In the genomic region with DNA sequence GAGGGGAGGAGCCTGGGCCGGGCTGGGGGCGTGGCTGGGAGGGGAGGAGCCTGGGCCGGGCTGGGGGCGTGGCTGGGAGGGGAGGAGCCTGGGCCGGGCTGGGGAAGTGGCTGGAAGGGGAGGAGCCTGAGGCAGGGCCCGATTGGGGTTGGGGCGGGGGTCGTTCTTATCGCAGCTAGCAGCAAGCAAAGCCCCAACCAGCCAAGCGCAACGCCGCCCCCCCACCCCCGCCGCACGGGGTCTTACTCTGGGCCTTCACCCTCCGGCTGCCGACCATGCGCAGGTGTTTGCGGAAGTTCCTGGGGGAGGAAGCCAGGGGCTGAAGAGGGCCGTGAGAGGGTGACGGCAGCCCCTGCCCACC, we compare ENCODE assay signal across 8 cellular contexts. TPM values are rescaled to one million over a fixed set of nuclear protein-coding genes. Genes with fewer than 3 reads are reported as not detected.
DNase-seq lines count a peak whose midpoint lies in the region; ATAC-seq, FAIRE-seq and TF ChIP-seq lines count a peak whose summit lies in the region.

No MANE protein-coding gene starts in this region.

- H3K4me1 ChIP-seq in effector memory CD4-positive, alpha-beta T cell (ENCODE audit: control insufficient read depth, insufficient read depth, low read length, poor library complexity, severe bottlenecking): peaks cover 53% of the 10 kb centered on the region
- H3K4me1 ChIP-seq in mononuclear cell (ENCODE audit: insufficient read depth, low read length) (peaks cover 47% of the 10 kb centered on the region), upper lobe of right lung (peaks cover 15% of the 10 kb centered on the region)

- H3K27ac ChIP-seq in SK-N-MC (no peak overlapping the region), upper lobe of right lung (peak overlapping the region; percentile 74)
- H3K27ac ChIP-seq in effector memory CD4-positive, alpha-beta T cell (ENCODE audit: insufficient read depth, low read length, poor library complexity, severe bottlenecking): peak overlapping the region; percentile 13

- TF ChIP-seq CTCF in upper lobe of right lung (IDR thresholded peaks at IDR 0.05): no peak

- no peaks in the 10 kb centered on the region for H3K27me3 ChIP-seq in effector memory CD4-positive, alpha-beta T cell (replicated peaks; ENCODE audit: control insufficient read depth, insufficient read depth, low read length, poor library complexity, severe bottlenecking)
- H3K27me3 ChIP-seq in mononuclear cell (ENCODE audit: insufficient read depth, low read length): no peaks in the 10 kb centered on the region
- no peaks in the 10 kb centered on the region for H3K27me3 ChIP-seq in upper lobe of right lung

- ATAC-seq in upper lobe of right lung (peak; percentile 52), GM18520 (IDR thresholded peaks at IDR 0.05; ENCODE audit: unreplicated experiment) (no peak), GM21825 (IDR thresholded peaks at IDR 0.05; ENCODE audit: unreplicated experiment) (no peak)

- H3K9ac ChIP-seq in SK-N-MC (ENCODE audit: insufficient read length): no peak overlapping the region

- DNase-seq in GM12891 (ENCODE audit: insufficient read length, low spot score): peak; percentile 72
- DNase-seq in SK-N-MC (ENCODE audit: low read depth, low spot score): no peak
- DNase-seq in effector memory CD4-positive, alpha-beta T cell: peak in 1 of 3 donors; percentile 38
- DNase-seq in upper lobe of right lung: peak; percentile 88
- no peak for DNase-seq in medulla oblongata (ENCODE audit: extremely low spot score)

- TF ChIP-seq POLR2A in GM12891 (IDR thresholded peaks at IDR 0.05; ENCODE audit: low read depth, low read length): no peak

- no peak for FAIRE-seq in GM12891 (lab: Jason Lieb, UNC)

- H3K9me3 ChIP-seq in SK-N-MC (ENCODE audit: low read depth, low read length) (no peaks in the 10 kb centered on the region), mononuclear cell (ENCODE audit: low read depth, low read length) (no peaks in the 10 kb centered on the region), upper lobe of right lung (no peaks in the 10 kb centered on the region)
- no peaks in the 10 kb centered on the region for H3K9me3 ChIP-seq in effector memory CD4-positive, alpha-beta T cell (ENCODE audit: control insufficient read depth, low read length)

- intact Hi-C loops in upper lobe of right lung (cut with DNase I): no loop called here

- no peaks in the 10 kb centered on the region; the same call in 1 of the 2 replicates for H3K36me3 ChIP-seq in SK-N-MC (ENCODE audit: insufficient read depth, low read length)
- H3K36me3 ChIP-seq in effector memory CD4-positive, alpha-beta T cell (ENCODE audit: control insufficient read depth, insufficient read depth, low read length): peaks cover 11% of the 10 kb centered on the region
- H3K36me3 ChIP-seq in upper lobe of right lung: peaks cover 7% of the 10 kb centered on the region

- H3K4me3 ChIP-seq in SK-N-MC (peak overlapping the region; percentile 55), mononuclear cell (ENCODE audit: low read length) (peak overlapping the region; percentile 40), upper lobe of right lung (peak overlapping the region; percentile 57)
- H3K4me3 ChIP-seq in effector memory CD4-positive, alpha-beta T cell (ENCODE audit: insufficient read depth, low read depth, low read length, poor library complexity, severe bottlenecking): peak overlapping the region; percentile 42

TF ChIP-seq in GM12891, 5 proteins besides CTCF, POLR2A, EP300 and RAD21:
- TF ChIP-seq TAF1 (IDR thresholded peaks at IDR 0.05; ENCODE audit: low read depth, low read length): no peak
- TF ChIP-seq PAX5 (IDR thresholded peaks at IDR 0.05; ENCODE audit: insufficient read depth, low read length, severe bottlenecking): no peak
- TF ChIP-seq SPI1 (IDR thresholded peaks at IDR 0.05; ENCODE audit: low read depth, low read length): no peak
- no peak for TF ChIP-seq POU2F2 (IDR thresholded peaks at IDR 0.05; ENCODE audit: low read depth, low read length)
- no peak for TF ChIP-seq POLR2AphosphoS5 (IDR thresholded peaks at IDR 0.05; ENCODE audit: low read depth, low read length)

RNA-seq across cellular contexts. Expression of gene NSMF, which starts 5.0 kb away (rescaled TPM):
- polyA plus RNA-seq in GM12891 (2012; ENCODE audit: low read depth, missing spikeins): 18.6 TPM
- total RNA-seq in mononuclear cell (23.7 TPM), upper lobe of right lung (23.9 TPM)

RNA-seq across cellular contexts. Expression of gene ENTPD8, which starts 13.0 kb away (rescaled TPM):
- not detected for polyA plus RNA-seq in GM12891 (2012; ENCODE audit: low read depth, missing spikeins)
- total RNA-seq in mononuclear cell: not detected
- total RNA-seq in upper lobe of right lung: not detected

RNA-seq across cellular contexts. Expression of gene NOXA1, which starts 30.9 kb away (rescaled TPM):
- 0.89 TPM for polyA plus RNA-seq in GM12891 (2012; ENCODE audit: low read depth, missing spikeins)
- total RNA-seq in mononuclear cell (2.2 TPM), upper lobe of right lung (6.5 TPM)

RNA-seq across cellular contexts. Expression of gene EXD3, which starts 31.2 kb away (rescaled TPM):
- 8.5 TPM for polyA plus RNA-seq in GM12891 (2012; ENCODE audit: low read depth, missing spikeins)
- total RNA-seq in mononuclear cell (6.1 TPM), upper lobe of right lung (27.3 TPM)

Comparison
In these comparisons a context has a peak if more than half of its experiments do, and no peak if none do; other contexts are left out.
1. DNase-seq: peak in GM12891 (single experiment) and upper lobe of right lung (single experiment); none in SK-N-MC (single experiment) and medulla oblongata (single experiment).
2. Peak in every context shown above with its lines, with median percentiles within 50 percentile points of each other: H3K4me3 ChIP-seq.